1 cellular context compared by ENCODE assay signal in genomic region chr1:219120625-219121544, GRCh38.
TF ChIP-seq lines count a peak whose summit lies in the region.

No MANE protein-coding gene starts in this region.

TF ChIP-seq in GM23338, 12 proteins besides CTCF, POLR2A, EP300 and RAD21 (continued from another document):
- TF ChIP-seq, protein P1, sequence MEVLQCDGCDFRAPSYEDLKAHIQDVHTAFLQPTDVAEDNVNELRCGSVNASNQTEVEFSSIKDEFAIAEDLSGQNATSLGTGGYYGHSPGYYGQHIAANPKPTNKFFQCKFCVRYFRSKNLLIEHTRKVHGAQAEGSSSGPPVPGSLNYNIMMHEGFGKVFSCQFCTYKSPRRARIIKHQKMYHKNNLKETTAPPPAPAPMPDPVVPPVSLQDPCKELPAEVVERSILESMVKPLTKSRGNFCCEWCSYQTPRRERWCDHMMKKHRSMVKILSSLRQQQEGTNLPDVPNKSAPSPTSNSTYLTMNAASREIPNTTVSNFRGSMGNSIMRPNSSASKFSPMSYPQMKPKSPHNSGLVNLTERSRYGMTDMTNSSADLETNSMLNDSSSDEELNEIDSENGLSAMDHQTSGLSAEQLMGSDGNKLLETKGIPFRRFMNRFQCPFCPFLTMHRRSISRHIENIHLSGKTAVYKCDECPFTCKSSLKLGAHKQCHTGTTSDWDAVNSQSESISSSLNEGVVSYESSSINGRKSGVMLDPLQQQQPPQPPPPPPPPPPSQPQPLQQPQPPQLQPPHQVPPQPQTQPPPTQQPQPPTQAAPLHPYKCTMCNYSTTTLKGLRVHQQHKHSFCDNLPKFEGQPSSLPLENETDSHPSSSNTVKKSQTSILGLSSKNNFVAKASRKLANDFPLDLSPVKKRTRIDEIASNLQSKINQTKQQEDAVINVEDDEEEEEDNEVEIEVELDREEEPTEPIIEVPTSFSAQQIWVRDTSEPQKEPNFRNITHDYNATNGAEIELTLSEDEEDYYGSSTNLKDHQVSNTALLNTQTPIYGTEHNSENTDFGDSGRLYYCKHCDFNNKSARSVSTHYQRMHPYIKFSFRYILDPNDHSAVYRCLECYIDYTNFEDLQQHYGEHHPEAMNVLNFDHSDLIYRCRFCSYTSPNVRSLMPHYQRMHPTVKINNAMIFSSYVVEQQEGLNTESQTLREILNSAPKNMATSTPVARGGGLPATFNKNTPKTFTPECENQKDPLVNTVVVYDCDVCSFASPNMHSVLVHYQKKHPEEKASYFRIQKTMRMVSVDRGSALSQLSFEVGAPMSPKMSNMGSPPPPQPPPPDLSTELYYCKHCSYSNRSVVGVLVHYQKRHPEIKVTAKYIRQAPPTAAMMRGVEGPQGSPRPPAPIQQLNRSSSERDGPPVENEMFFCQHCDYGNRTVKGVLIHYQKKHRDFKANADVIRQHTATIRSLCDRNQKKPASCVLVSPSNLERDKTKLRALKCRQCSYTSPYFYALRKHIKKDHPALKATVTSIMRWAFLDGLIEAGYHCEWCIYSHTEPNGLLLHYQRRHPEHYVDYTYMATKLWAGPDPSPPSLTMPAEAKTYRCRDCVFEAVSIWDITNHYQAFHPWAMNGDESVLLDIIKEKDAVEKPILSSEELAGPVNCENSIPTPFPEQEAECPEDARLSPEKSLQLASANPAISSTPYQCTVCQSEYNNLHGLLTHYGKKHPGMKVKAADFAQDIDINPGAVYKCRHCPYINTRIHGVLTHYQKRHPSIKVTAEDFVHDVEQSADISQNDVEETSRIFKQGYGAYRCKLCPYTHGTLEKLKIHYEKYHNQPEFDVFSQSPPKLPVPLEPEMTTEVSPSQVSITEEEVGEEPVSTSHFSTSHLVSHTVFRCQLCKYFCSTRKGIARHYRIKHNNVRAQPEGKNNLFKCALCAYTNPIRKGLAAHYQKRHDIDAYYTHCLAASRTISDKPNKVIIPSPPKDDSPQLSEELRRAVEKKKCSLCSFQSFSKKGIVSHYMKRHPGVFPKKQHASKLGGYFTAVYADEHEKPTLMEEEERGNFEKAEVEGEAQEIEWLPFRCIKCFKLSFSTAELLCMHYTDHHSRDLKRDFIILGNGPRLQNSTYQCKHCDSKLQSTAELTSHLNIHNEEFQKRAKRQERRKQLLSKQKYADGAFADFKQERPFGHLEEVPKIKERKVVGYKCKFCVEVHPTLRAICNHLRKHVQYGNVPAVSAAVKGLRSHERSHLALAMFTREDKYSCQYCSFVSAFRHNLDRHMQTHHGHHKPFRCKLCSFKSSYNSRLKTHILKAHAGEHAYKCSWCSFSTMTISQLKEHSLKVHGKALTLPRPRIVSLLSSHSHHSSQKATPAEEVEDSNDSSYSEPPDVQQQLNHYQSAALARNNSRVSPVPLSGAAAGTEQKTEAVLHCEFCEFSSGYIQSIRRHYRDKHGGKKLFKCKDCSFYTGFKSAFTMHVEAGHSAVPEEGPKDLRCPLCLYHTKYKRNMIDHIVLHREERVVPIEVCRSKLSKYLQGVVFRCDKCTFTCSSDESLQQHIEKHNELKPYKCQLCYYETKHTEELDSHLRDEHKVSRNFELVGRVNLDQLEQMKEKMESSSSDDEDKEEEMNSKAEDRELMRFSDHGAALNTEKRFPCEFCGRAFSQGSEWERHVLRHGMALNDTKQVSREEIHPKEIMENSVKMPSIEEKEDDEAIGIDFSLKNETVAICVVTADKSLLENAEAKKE (CRISPR knock-in tag; IDR thresholded peaks at IDR 0.05): no peak
